In genomic region chr7:33779216-33779615, GRCh38 we compare ENCODE assay signal across 14 cellular contexts.
DNase-seq lines count a peak whose midpoint lies in the region; ATAC-seq and TF ChIP-seq lines count a peak whose summit lies in the region.
"Had no signal": no experiment of that assay in that cellular context is flagged by ENCODE, and none has a peak within 500 bp of the region (broad histone marks: within the 10 kb centered on the region; RNA-seq: fewer than 3 reads in every experiment).

No MANE protein-coding gene starts in this region.

- peaks cover 9% of the 10 kb centered on the region for H3K36me3 Mint-ChIP-seq in glutamatergic neuron (ENCODE audit: unreplicated experiment)
- peaks cover 18% of the 10 kb centered on the region for H3K36me3 Mint-ChIP-seq in nephron progenitor cell (ENCODE audit: low read depth)
- no peaks in the 10 kb centered on the region for H3K36me3 Mint-ChIP-seq in activated T-cell treated with anti-CD3 and anti-CD28 coated beads, Interleukin-2, amount 50 U/mL, for 72 hours (ENCODE audit: insufficient read depth in 2 of 2)

- H3K9me3 ChIP-seq in WERI-Rb-1 (ENCODE audit: severe bottlenecking) = no peaks in the 10 kb centered on the region
- H3K9me3 ChIP-seq: HAP-1 had no signal

- H3K27ac ChIP-seq in WERI-Rb-1 = peak overlapping the region; percentile 60

- H3K27me3 ChIP-seq in WERI-Rb-1 (ENCODE audit: insufficient read depth, low read depth, severe bottlenecking) = no peaks in the 10 kb centered on the region

- H3K4me3 Mint-ChIP-seq in glutamatergic neuron (ENCODE audit: unreplicated experiment) (peak overlapping the region; percentile 20), nephron progenitor cell (no peak overlapping the region)
- no peak overlapping the region for H3K4me3 Mint-ChIP-seq in activated T-cell treated with anti-CD3 and anti-CD28 coated beads, Interleukin-2, amount 50 U/mL, for 72 hours
- H3K4me3 Mint-ChIP-seq: CD4-positive, alpha-beta memory T cell; HFFc6 had no signal

- H3K4me3 ChIP-seq in WERI-Rb-1 (ENCODE audit: low read depth, low read length) = peak overlapping the region; percentile 10; the same call in 1 of the 2 replicates
- H3K4me3 ChIP-seq: HAP-1 had no signal

- ATAC-seq in activated T-cell treated with anti-CD3 and anti-CD28 coated beads, Interleukin-2, amount 50 U/mL, for 72 hours (replicated peaks in 1 of 2) = no peak

- H3K27ac Mint-ChIP-seq in glutamatergic neuron (ENCODE audit: unreplicated experiment) = peak overlapping the region; percentile 52
- peak overlapping the region; percentile 48 for H3K27ac Mint-ChIP-seq in nephron progenitor cell
- H3K27ac Mint-ChIP-seq in activated T-cell treated with anti-CD3 and anti-CD28 coated beads, Interleukin-2, amount 50 U/mL, for 72 hours = no peak overlapping the region
- H3K27ac Mint-ChIP-seq: CD4-positive, alpha-beta memory T cell; HFFc6 had no signal

- H3K9me3 Mint-ChIP-seq in glutamatergic neuron (ENCODE audit: unreplicated experiment) = peaks cover 4% of the 10 kb centered on the region
- H3K9me3 Mint-ChIP-seq in nephron progenitor cell = peaks cover 24% of the 10 kb centered on the region
- no peaks in the 10 kb centered on the region for H3K9me3 Mint-ChIP-seq in activated T-cell treated with anti-CD3 and anti-CD28 coated beads, Interleukin-2, amount 50 U/mL, for 72 hours
- H3K9me3 Mint-ChIP-seq: CD4-positive, alpha-beta memory T cell; HFFc6 had no signal

- peaks cover 33% of the 10 kb centered on the region for H3K4me1 Mint-ChIP-seq in glutamatergic neuron (ENCODE audit: low read depth, unreplicated experiment)
- peaks cover 27% of the 10 kb centered on the region for H3K4me1 Mint-ChIP-seq in nephron progenitor cell
- peaks cover 9% of the 10 kb centered on the region for H3K4me1 Mint-ChIP-seq in activated T-cell treated with anti-CD3 and anti-CD28 coated beads, Interleukin-2, amount 50 U/mL, for 72 hours (ENCODE audit: low read depth)
- H3K4me1 Mint-ChIP-seq: CD4-positive, alpha-beta memory T cell had no signal

- TF ChIP-seq CTCF in WERI-Rb-1 (IDR thresholded peaks at IDR 0.05; ENCODE audit: low read depth, low read length) (no peak), glutamatergic neuron (IDR thresholded peaks at IDR 0.05; ENCODE audit: partially characterized antibody, unreplicated experiment) (no peak), nephron progenitor cell (IDR thresholded peaks at IDR 0.05) (no peak)

- H3K36me3 ChIP-seq in WERI-Rb-1 = no peaks in the 10 kb centered on the region
- H3K36me3 ChIP-seq: HAP-1 had no signal

- DNase-seq in SK-N-DZ (ENCODE audit: low spot score) (peak; percentile 44), WERI-Rb-1 (peak; percentile 73), glutamatergic neuron (no peak), nephron progenitor cell (no peak), hepatic stellate cell (ENCODE audit: low spot score) (no peak)
- no peak for DNase-seq in activated T-cell treated with anti-CD3 and anti-CD28 coated beads, Interleukin-2, amount 50 U/mL, for 72 hours
- DNase-seq: C1 segment of cervical spinal cord; Calu3; CD4-positive, alpha-beta memory T cell; COR-L47; DND-41; GOT3; HFFc6 had no signal

- peaks cover 3% of the 10 kb centered on the region for H3K27me3 Mint-ChIP-seq in glutamatergic neuron (ENCODE audit: unreplicated experiment)
- H3K27me3 Mint-ChIP-seq in nephron progenitor cell (ENCODE audit: low read depth, poor library complexity) = peaks cover 7% of the 10 kb centered on the region
- no peaks in the 10 kb centered on the region for H3K27me3 Mint-ChIP-seq in activated T-cell treated with anti-CD3 and anti-CD28 coated beads, Interleukin-2, amount 50 U/mL, for 72 hours (ENCODE audit: low read depth)
- H3K27me3 Mint-ChIP-seq: CD4-positive, alpha-beta memory T cell had no signal

Comparison
In these comparisons a context has a peak if more than half of its experiments do, and no peak if none do; other contexts are left out.
1. DNase-seq: peak in SK-N-DZ (single experiment) and WERI-Rb-1 (single experiment); none in glutamatergic neuron (single experiment), nephron progenitor cell (single experiment), hepatic stellate cell (single experiment) and activated T-cell treated with anti-CD3 and anti-CD28 coated beads, Interleukin-2, amount 50 U/mL, for 72 hours (0 of 2).